ENCODE assay signal across 18 cellular contexts in the genomic region with DNA sequence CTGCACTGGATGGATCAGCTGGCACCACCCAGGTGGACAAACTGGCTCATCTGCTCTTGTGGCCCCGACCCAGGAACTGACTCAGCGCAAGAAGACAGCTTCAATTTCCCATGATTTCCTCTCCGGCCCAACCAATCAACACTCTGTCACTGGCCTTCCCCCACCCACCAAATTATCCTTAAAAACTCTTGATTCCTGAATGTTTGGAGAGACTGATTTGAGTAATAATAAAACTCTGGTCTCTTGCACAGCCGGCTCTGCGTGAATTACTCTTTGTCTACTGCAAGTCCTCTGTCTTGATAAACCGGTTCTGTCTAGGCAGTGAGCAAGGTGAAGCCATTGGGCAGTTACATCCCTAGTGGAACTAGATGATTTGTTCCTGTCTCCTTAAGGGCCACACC. TPM values are rescaled to one million over a fixed set of nuclear protein-coding genes. Genes with fewer than 3 reads are reported as not detected.
DNase-seq lines count a peak whose midpoint lies in the region; ATAC-seq, FAIRE-seq and TF ChIP-seq lines count a peak whose summit lies in the region.
"Had no signal": no experiment of that assay in that cellular context is flagged by ENCODE, and none has a peak within 500 bp of the region (broad histone marks: within the 10 kb centered on the region; RNA-seq: fewer than 3 reads in every experiment).

No MANE protein-coding gene starts in this region.

- peak overlapping the region; percentile 91 for H3K27ac Mint-ChIP-seq in Calu3 (ENCODE audit: unreplicated experiment)
- H3K27ac Mint-ChIP-seq: activated naive CD4-positive, alpha-beta T cell treated with anti-CD3 and anti-CD28 coated beads, Interleukin-2, amount 50 U/mL, for 24 hours had no signal

- peak overlapping the region; percentile 49 for H3K4me2 ChIP-seq in HCT116 (ENCODE audit: low read length)

- CTCF ChIA-PET in Calu3 (lab: Charles Lee), result interaction anchor here (0.8 to 1.3 kb wide), 2 partner anchors 14 to 23 kb away, joined by 3 read pairs; no protein-coding TSS in a partner anchor
- CTCF ChIA-PET in HCT116 (lab: Charles Lee), result no interaction called here

- WGBS in body of pancreas, 2 donors, result 67 to 69% methylated on average over 6 of the region's 6 CpGs

- no peak for FAIRE-seq in D721Med (lab: Jason Lieb, UNC)

- no peak overlapping the region for H2AFZ ChIP-seq in HCT116 (ENCODE audit: low read depth, low read length, poor library complexity, severe bottlenecking)

- no peaks in the 10 kb centered on the region for H3K27me3 ChIP-seq in HCT116 (ENCODE audit: insufficient read depth, low read length)
- H3K27me3 ChIP-seq in body of pancreas, result no peaks in the 10 kb centered on the region
- no peaks in the 10 kb centered on the region for H3K27me3 ChIP-seq in mucosa of rectum (ENCODE audit: control insufficient read depth in 2 of 2, insufficient read depth in 2 of 2, low read length in 2 of 2)
- H3K27me3 ChIP-seq: vagina had no signal

- no peaks in the 10 kb centered on the region for H3K9me2 ChIP-seq in HCT116 (ENCODE audit: insufficient read depth)

- no peak overlapping the region for H3K9ac ChIP-seq in HCT116 (ENCODE audit: low read length)
- no peak overlapping the region for H3K9ac ChIP-seq in mucosa of rectum (ENCODE audit: low read depth in 1 of 2, low read length in 2 of 2)

- RAD21 ChIA-PET in HCT116 (lab: Charles Lee; ENCODE audit: low non-redundant PET in 1 of 2, low total read pairs in 2 of 2, uncharacterized antibody in 2 of 2, unreplicated experiment in 2 of 2), result no interaction called here

- H3K4me1 ChIP-seq in HCT116 (ENCODE audit: control insufficient read depth in 1 of 2, insufficient read depth in 2 of 2, low read length in 2 of 2) (peaks cover 6 to 30% of the 10 kb centered on the region in 2 experiments), body of pancreas (no peaks in the 10 kb centered on the region), mucosa of rectum (ENCODE audit: control insufficient read depth in 2 of 2, insufficient read depth in 2 of 2, low read length in 2 of 2) (peaks cover 0 to 8% of the 10 kb centered on the region in 2 donors)

- no peaks in the 10 kb centered on the region for H3K9me3 ChIP-seq in HCT116 (ENCODE audit: control insufficient read depth in 1 of 2, insufficient read depth in 1 of 2, low read depth in 1 of 2, low read length in 2 of 2)
- H3K9me3 ChIP-seq in body of pancreas, result no peaks in the 10 kb centered on the region
- H3K9me3 ChIP-seq in mucosa of rectum (ENCODE audit: control insufficient read depth in 2 of 2, low read length in 2 of 2), result no peaks in the 10 kb centered on the region
- H3K9me3 ChIP-seq: vagina had no signal

- H3K79me2 ChIP-seq in HCT116 (ENCODE audit: insufficient read depth, low read length), result no peaks in the 10 kb centered on the region

- no TSS peak for BruUV-seq in Calu3 (replicated peaks; lab: Mats Ljungman, UMichigan)
- BruUV-seq in HCT116 (replicated peaks; lab: Mats Ljungman, UMichigan), result no TSS peak

- TF ChIP-seq CTCF in Calu3 (IDR thresholded peaks at IDR 0.05; ENCODE audit: unreplicated experiment), result no peak
- TF ChIP-seq CTCF in HCT116 (IDR thresholded peaks at IDR 0.05 in 2 of 3, conservative IDR thresholded peaks at IDR 0.05 in 1 of 3; ENCODE audit: borderline replicate concordance in 1 of 3, insufficient read depth in 1 of 3, low read depth in 2 of 3, low read length in 2 of 3), result no peak
- TF ChIP-seq CTCF in body of pancreas (IDR thresholded peaks at IDR 0.05), result no peak
- no peak for TF ChIP-seq CTCF in D721Med (IDR thresholded peaks at IDR 0.05; ENCODE audit: insufficient read depth, missing control alignments)

- no peak for TF ChIP-seq RAD21 in HCT116 (IDR thresholded peaks at IDR 0.05; ENCODE audit: low read depth)

- ATAC-seq in HCT116, result peak; percentile 87
- ATAC-seq in body of pancreas, result peak; percentile 52
- no peak for ATAC-seq in GM21786 (IDR thresholded peaks at IDR 0.05; ENCODE audit: unreplicated experiment)
- no peak for ATAC-seq in GM19035 (IDR thresholded peaks at IDR 0.05; ENCODE audit: unreplicated experiment)
- ATAC-seq: right cardiac atrium had no signal

- no peaks in the 10 kb centered on the region for H3K36me3 ChIP-seq in HCT116 (ENCODE audit: control insufficient read depth in 1 of 2, insufficient read depth in 2 of 2, low read length in 2 of 2)
- peaks cover 0 to 1% of the 10 kb centered on the region in 2 donors for H3K36me3 ChIP-seq in body of pancreas (replicated peaks in 1 of 2; ENCODE audit: insufficient read depth in 1 of 2, low read depth in 2 of 2)
- peaks cover 34 to 41% of the 10 kb centered on the region in 2 donors for H3K36me3 ChIP-seq in mucosa of rectum (ENCODE audit: control insufficient read depth in 2 of 2, insufficient read depth in 2 of 2, low read length in 2 of 2)
- H3K36me3 ChIP-seq: vagina had no signal

- H3K4me3 Mint-ChIP-seq in Calu3 (ENCODE audit: low read depth, unreplicated experiment), result peak overlapping the region; percentile 45
- H3K4me3 Mint-ChIP-seq: activated naive CD4-positive, alpha-beta T cell treated with anti-CD3 and anti-CD28 coated beads, Interleukin-2, amount 50 U/mL, for 24 hours; CD14-positive monocyte had no signal

- peaks cover 26% of the 10 kb centered on the region for H3K4me1 Mint-ChIP-seq in Calu3 (ENCODE audit: low read depth, unreplicated experiment)
- H3K4me1 Mint-ChIP-seq: activated naive CD4-positive, alpha-beta T cell treated with anti-CD3 and anti-CD28 coated beads, Interleukin-2, amount 50 U/mL, for 24 hours had no signal

- POLR2A ChIA-PET in HCT116 (lab: Charles Lee), result no interaction called here

- H3K27me3 Mint-ChIP-seq in Calu3 (ENCODE audit: unreplicated experiment), result no peaks in the 10 kb centered on the region
- H3K27me3 Mint-ChIP-seq: activated naive CD4-positive, alpha-beta T cell treated with anti-CD3 and anti-CD28 coated beads, Interleukin-2, amount 50 U/mL, for 24 hours had no signal

- peak overlapping the region; percentile 8; the same call in 1 of the 2 replicates for H3K27ac ChIP-seq in HCT116 (ENCODE audit: low read depth, low read length)
- H3K27ac ChIP-seq in body of pancreas, result no peak overlapping the region
- H3K27ac ChIP-seq in mucosa of rectum (ENCODE audit: low read depth in 2 of 2, low read length in 2 of 2), result peak overlapping the region; percentile 71

- H3K4me3 ChIP-seq in HCT116 (replicated peaks in 1 of 2; ENCODE audit: low read depth in 1 of 2, low read length in 2 of 2) (peak overlapping the region in 1 of 2 experiments; percentile 9; a peak in 1 of 4 replicates), body of pancreas (no peak overlapping the region), mucosa of rectum (ENCODE audit: low read length in 2 of 2) (no peak overlapping the region)
- H3K4me3 ChIP-seq: vagina had no signal

- H3K9me3 Mint-ChIP-seq in Calu3 (ENCODE audit: low read depth, unreplicated experiment), result no peaks in the 10 kb centered on the region
- H3K9me3 Mint-ChIP-seq: activated naive CD4-positive, alpha-beta T cell treated with anti-CD3 and anti-CD28 coated beads, Interleukin-2, amount 50 U/mL, for 24 hours had no signal

- intact Hi-C loops in Calu3 (cut with micrococcal nuclease; ENCODE audit: unreplicated experiment), result no loop called here
- intact Hi-C loops in HCT116 (cut with micrococcal nuclease), result no loop called here
- intact Hi-C loops in body of pancreas (cut with DNase I), result no loop called here

- TF ChIP-seq POLR2A in HCT116 (IDR thresholded peaks at IDR 0.05; ENCODE audit: borderline replicate concordance, extremely low read depth, insufficient read depth, insufficient read length), result no peak
- no peak for TF ChIP-seq POLR2A in body of pancreas (IDR thresholded peaks at IDR 0.05)

- DNase-seq in Calu3 (peak; percentile 76), HCT116 (ENCODE audit: low read depth, low spot score) (peak; percentile 63), body of pancreas (peak in 2 of 4 donors; percentile 24 to 27), D721Med (ENCODE audit: insufficient read length, low spot score) (no peak)
- DNase-seq: activated CD4-positive, alpha-beta T cell treated with anti-CD3 and anti-CD28 coated beads, Interleukin-2, amount 50 U/mL, for 48 hours; caudate nucleus; GF-D8; IMR-90; NCI-H1436; NCI-H69; right cardiac atrium; stimulated activated CD4-positive, alpha-beta T cell treated with anti-CD3 and anti-CD28 coated beads, Interleukin-2, amount 100 ng/mL, for 48 hours had no signal

- H3K36me3 Mint-ChIP-seq in Calu3 (ENCODE audit: insufficient read depth, unreplicated experiment), result peaks cover 30% of the 10 kb centered on the region

- H4K20me1 ChIP-seq in HCT116 (ENCODE audit: insufficient read depth), result no peaks in the 10 kb centered on the region

TF ChIP-seq in HCT116, 20 proteins besides CTCF, POLR2A, EP300 and RAD21:
- TF ChIP-seq, protein P1, sequence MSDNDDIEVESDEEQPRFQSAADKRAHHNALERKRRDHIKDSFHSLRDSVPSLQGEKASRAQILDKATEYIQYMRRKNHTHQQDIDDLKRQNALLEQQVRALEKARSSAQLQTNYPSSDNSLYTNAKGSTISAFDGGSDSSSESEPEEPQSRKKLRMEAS (IDR thresholded peaks at IDR 0.05), result no peak
- TF ChIP-seq POLR2AphosphoS5 (IDR thresholded peaks at IDR 0.05; ENCODE audit: low read depth, low read length) (no peak; the same call in 1 of the 2 replicates), JUND (IDR thresholded peaks at IDR 0.05) (peak; percentile 39; the same call in 1 of the 2 replicates), ZNF274 (IDR thresholded peaks at IDR 0.05; ENCODE audit: low read depth, low read length) (no peak), FOSL1 (IDR thresholded peaks at IDR 0.05; ENCODE audit: low read depth) (peak; percentile 36; the same call in 1 of the 2 replicates), SP1 (IDR thresholded peaks at IDR 0.05; ENCODE audit: low read depth) (peak; percentile 53)

RNA-seq across cellular contexts. Expression of gene BDH1, which starts 16.1 kb away (rescaled TPM):
- total RNA-seq in Calu3 (2022) (49.0 and 56.7 TPM in 2 replicates), HCT116 (2021; ENCODE audit: unreplicated experiment) (26.6 TPM), body of pancreas (1 to 10 TPM; 2.3 to 9.1 TPM)
- 23.7 and 32.0 TPM in 2 replicates for polyA plus RNA-seq in HCT116 (2012)

Comparison
In these comparisons a context has a peak if more than half of its experiments do, and no peak if none do; other contexts are left out.
1. ATAC-seq: peak in HCT116 (single experiment) and body of pancreas (single experiment); none in GM21786 (single experiment) and GM19035 (single experiment).
2. H3K27ac ChIP-seq: peak in HCT116 (single experiment) and mucosa of rectum (2 of 2); none in body of pancreas (0 of 4).